1 cellular context compared by ENCODE assay signal in genomic region chr22:32333141-32333768, GRCh38.
TF ChIP-seq lines count a peak whose summit lies in the region.

No MANE protein-coding gene starts in this region.

TF ChIP-seq in IMR-90, 13 proteins besides CTCF, POLR2A, EP300 and RAD21 (continued from another document):
- TF ChIP-seq, protein P1, sequence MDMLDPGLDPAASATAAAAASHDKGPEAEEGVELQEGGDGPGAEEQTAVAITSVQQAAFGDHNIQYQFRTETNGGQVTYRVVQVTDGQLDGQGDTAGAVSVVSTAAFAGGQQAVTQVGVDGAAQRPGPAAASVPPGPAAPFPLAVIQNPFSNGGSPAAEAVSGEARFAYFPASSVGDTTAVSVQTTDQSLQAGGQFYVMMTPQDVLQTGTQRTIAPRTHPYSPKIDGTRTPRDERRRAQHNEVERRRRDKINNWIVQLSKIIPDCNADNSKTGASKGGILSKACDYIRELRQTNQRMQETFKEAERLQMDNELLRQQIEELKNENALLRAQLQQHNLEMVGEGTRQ (IDR thresholded peaks at IDR 0.05; ENCODE audit: low read depth, low read length) = no peak
- no peak for TF ChIP-seq MAZ (IDR thresholded peaks at IDR 0.05; ENCODE audit: borderline replicate concordance, low read depth, low read length)
- no peak for TF ChIP-seq MXI1 (IDR thresholded peaks at IDR 0.05; ENCODE audit: borderline replicate concordance, low read depth, low read length)
- no peak for TF ChIP-seq RFX5 (IDR thresholded peaks at IDR 0.05; ENCODE audit: low read depth, low read length)
- TF ChIP-seq MAFK (IDR thresholded peaks at IDR 0.05; ENCODE audit: low read depth, low read length) = no peak
- TF ChIP-seq RCOR1 (IDR thresholded peaks at IDR 0.05; ENCODE audit: insufficient replicate concordance, low read length) = no peak
- TF ChIP-seq SMC3 (IDR thresholded peaks at IDR 0.05; ENCODE audit: low read depth, low read length) = no peak
- TF ChIP-seq, protein P2, sequence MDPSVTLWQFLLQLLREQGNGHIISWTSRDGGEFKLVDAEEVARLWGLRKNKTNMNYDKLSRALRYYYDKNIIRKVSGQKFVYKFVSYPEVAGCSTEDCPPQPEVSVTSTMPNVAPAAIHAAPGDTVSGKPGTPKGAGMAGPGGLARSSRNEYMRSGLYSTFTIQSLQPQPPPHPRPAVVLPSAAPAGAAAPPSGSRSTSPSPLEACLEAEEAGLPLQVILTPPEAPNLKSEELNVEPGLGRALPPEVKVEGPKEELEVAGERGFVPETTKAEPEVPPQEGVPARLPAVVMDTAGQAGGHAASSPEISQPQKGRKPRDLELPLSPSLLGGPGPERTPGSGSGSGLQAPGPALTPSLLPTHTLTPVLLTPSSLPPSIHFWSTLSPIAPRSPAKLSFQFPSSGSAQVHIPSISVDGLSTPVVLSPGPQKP (IDR thresholded peaks at IDR 0.05; ENCODE audit: borderline replicate concordance, low read depth, low read length) = no peak
- TF ChIP-seq CHD1 (IDR thresholded peaks at IDR 0.05; ENCODE audit: low read depth, low read length) = no peak
